ENCODE assay signal across 18 cellular contexts in genomic region chr9:120210301-120210700, GRCh38.
"Had no signal": no experiment of that assay in that cellular context is flagged by ENCODE, and none has a peak within 500 bp of the region (broad histone marks: within the 10 kb centered on the region; RNA-seq: fewer than 3 reads in every experiment).

No MANE protein-coding gene starts in this region.

- DNase-seq: dorsolateral prefrontal cortex; effector CD4-positive, alpha-beta T cell; natural killer cell; pancreas; sigmoid colon; stimulated activated CD4-positive, alpha-beta T cell treated with anti-CD3 and anti-CD28 coated beads, Interleukin-2, amount 100 ng/mL, for 24 hours; stimulated activated CD4-positive, alpha-beta T cell treated with anti-CD3 and anti-CD28 coated beads, Interleukin-4, amount 100 ng/mL, for 24 hours; stimulated activated naive CD4-positive, alpha-beta T cell treated with Interleukin-2 at 50 U/mL for 16 hours; stomach; thyroid gland; trophoblast cell had no signal

- FAIRE-seq: colon, frontal cortex, keratinocyte, pancreas had no signal

- H3K4me3 ChIP-seq: dorsolateral prefrontal cortex, lung, pancreas, sigmoid colon, stomach, thyroid gland had no signal

- ATAC-seq: left lobe of liver; natural killer cell; pancreas; stimulated activated effector memory CD8-positive, alpha-beta T cell treated with anti-CD3 and anti-CD28 coated beads, Interleukin-12 subunit alpha, Interleukin-12 subunit beta, amount 100 ng/mL, for 72 hours had no signal

- H3K27ac ChIP-seq: dorsolateral prefrontal cortex, neutrophil, pancreas, sigmoid colon, stomach, thyroid gland had no signal

- H3K4me1 ChIP-seq: pancreas, sigmoid colon, stomach, thyroid gland had no signal

- H3K9me3 ChIP-seq: neutrophil, pancreas, sigmoid colon, stomach, thyroid gland had no signal

- H3K27me3 ChIP-seq: dorsolateral prefrontal cortex, neutrophil, pancreas, sigmoid colon, stomach, thyroid gland had no signal
